ENCODE assay signal across 8 cellular contexts in the genomic region with DNA sequence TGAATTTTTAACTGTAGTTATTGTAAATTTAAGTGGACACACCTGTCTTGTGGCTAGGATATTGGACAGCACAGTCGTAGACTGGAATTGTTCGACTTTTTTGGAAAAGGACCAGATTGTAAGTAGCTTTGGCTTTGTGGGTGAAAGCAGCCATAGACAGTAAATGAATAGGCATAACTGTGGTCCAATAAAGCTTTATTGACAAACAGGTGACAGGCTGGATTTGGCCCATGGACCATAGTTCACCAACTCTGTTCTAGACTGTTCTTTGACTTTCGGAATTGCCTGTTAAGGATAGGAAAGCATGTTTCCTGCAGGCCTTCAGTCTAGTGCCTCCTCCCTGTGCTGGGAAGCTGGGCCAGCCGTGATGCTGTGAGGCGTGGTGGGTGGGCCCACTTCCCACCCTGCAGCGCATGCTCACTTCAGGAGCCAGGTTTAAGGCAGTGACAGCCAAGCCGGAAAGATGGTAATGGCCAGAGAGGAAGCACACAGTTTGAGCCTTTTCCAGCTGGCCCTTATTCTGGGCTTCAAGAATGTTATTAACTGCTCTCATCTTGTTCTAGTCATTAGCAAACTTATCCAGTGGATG. TPM values are rescaled to one million over a fixed set of nuclear protein-coding genes. Genes with fewer than 3 reads are reported as not detected.
DNase-seq lines count a peak whose midpoint lies in the region; ATAC-seq, FAIRE-seq and TF ChIP-seq lines count a peak whose summit lies in the region.

No MANE protein-coding gene starts in this region.

- H3K9ac ChIP-seq in KMS-11, result no peak overlapping the region

- H3K4me1 Mint-ChIP-seq in activated T-helper 17 cell treated with anti-CD3 and anti-CD28 coated beads, Interleukin-2, amount 50 U/mL, for 72 hours, result peaks cover 51% of the 10 kb centered on the region
- H3K4me1 Mint-ChIP-seq in stimulated activated effector memory CD8-positive, alpha-beta T cell treated with anti-CD3 and anti-CD28 coated beads, Interleukin-12 subunit alpha, Interleukin-12 subunit beta, amount 100 ng/mL, for 72 hours, result peaks cover 75% of the 10 kb centered on the region

- H3K79me2 ChIP-seq in KMS-11 (ENCODE audit: insufficient read depth, low read depth), result peaks cover 79% of the 10 kb centered on the region

- ATAC-seq in activated T-helper 17 cell treated with anti-CD3 and anti-CD28 coated beads, Interleukin-2, amount 50 U/mL, for 72 hours (replicated peaks), result no peak
- no peak for ATAC-seq in stimulated activated effector memory CD8-positive, alpha-beta T cell treated with anti-CD3 and anti-CD28 coated beads, Interleukin-12 subunit alpha, Interleukin-12 subunit beta, amount 100 ng/mL, for 72 hours
- ATAC-seq in pancreas, result no peak
- no peak for ATAC-seq in GM19351 (IDR thresholded peaks at IDR 0.05; ENCODE audit: unreplicated experiment)
- no peak for ATAC-seq in GM19455 (IDR thresholded peaks at IDR 0.05; ENCODE audit: unreplicated experiment)

- intact Hi-C loops in pancreas (cut with DNase I), result loop anchor here in 1 of 3 donors (10.0 kb wide), 1 partner anchor 52 kb away; no protein-coding TSS in a partner anchor

- 0 out of 2 replicates have a peak, but pooled peaks cover 4% of the 10 kb centered on the region for H4K20me1 ChIP-seq in KMS-11 (ENCODE audit: insufficient read depth)

- no peaks in the 10 kb centered on the region for H3K27me3 Mint-ChIP-seq in activated T-helper 17 cell treated with anti-CD3 and anti-CD28 coated beads, Interleukin-2, amount 50 U/mL, for 72 hours

- TF ChIP-seq CTCF in KMS-11 (conservative IDR thresholded peaks at IDR 0.05; ENCODE audit: low read depth, low read length) (no peak), right atrium auricular region (IDR thresholded peaks at IDR 0.05) (no peak), pancreas (IDR thresholded peaks at IDR 0.05) (no peak)

- peak overlapping the region; percentile 95 for H3K27ac Mint-ChIP-seq in activated T-helper 17 cell treated with anti-CD3 and anti-CD28 coated beads, Interleukin-2, amount 50 U/mL, for 72 hours
- peak overlapping the region; percentile 99 for H3K27ac Mint-ChIP-seq in stimulated activated effector memory CD8-positive, alpha-beta T cell treated with anti-CD3 and anti-CD28 coated beads, Interleukin-12 subunit alpha, Interleukin-12 subunit beta, amount 100 ng/mL, for 72 hours

- no peak overlapping the region for H3K4me3 ChIP-seq in KMS-11 (IDR thresholded peaks at IDR 0.05; ENCODE audit: insufficient read depth, low read depth, low read length)
- no peak overlapping the region for H3K4me3 ChIP-seq in right atrium auricular region
- H3K4me3 ChIP-seq in pancreas, result no peak overlapping the region

- peak overlapping the region; percentile 98 for H3K4me3 Mint-ChIP-seq in activated T-helper 17 cell treated with anti-CD3 and anti-CD28 coated beads, Interleukin-2, amount 50 U/mL, for 72 hours
- peak overlapping the region; percentile 73 for H3K4me3 Mint-ChIP-seq in stimulated activated effector memory CD8-positive, alpha-beta T cell treated with anti-CD3 and anti-CD28 coated beads, Interleukin-12 subunit alpha, Interleukin-12 subunit beta, amount 100 ng/mL, for 72 hours

- peak overlapping the region; percentile 99; the same call in 1 of the 2 replicates for H3K4me2 ChIP-seq in KMS-11

- WGBS in pancreas, 2 donors, result 78 to 83% methylated on average over 7 of the region's 7 CpGs

- H3K36me3 ChIP-seq in KMS-11 (ENCODE audit: insufficient read depth) (no peaks in the 10 kb centered on the region), right atrium auricular region (no peaks in the 10 kb centered on the region), pancreas (no peaks in the 10 kb centered on the region)

- peak; percentile 69 for DNase-seq in right atrium auricular region (ENCODE audit: low spot score)
- no peak for DNase-seq in stimulated activated effector memory CD8-positive, alpha-beta T cell treated with anti-CD3 and anti-CD28 coated beads, Interleukin-12 subunit alpha, Interleukin-12 subunit beta, amount 100 ng/mL, for 72 hours (ENCODE audit: low spot score in 2 of 2)
- no peak for DNase-seq in DMS153 (lab: John Stamatoyannopoulos, UW)
- no peak for DNase-seq in pancreas

- no peak for FAIRE-seq in pancreas (lab: Jason Lieb, UNC)

- no peak overlapping the region for H2AFZ ChIP-seq in KMS-11 (ENCODE audit: low read depth)

- H3K36me3 Mint-ChIP-seq in activated T-helper 17 cell treated with anti-CD3 and anti-CD28 coated beads, Interleukin-2, amount 50 U/mL, for 72 hours (ENCODE audit: low read depth), result peaks cover 76% of the 10 kb centered on the region
- peaks cover 72% of the 10 kb centered on the region for H3K36me3 Mint-ChIP-seq in stimulated activated effector memory CD8-positive, alpha-beta T cell treated with anti-CD3 and anti-CD28 coated beads, Interleukin-12 subunit alpha, Interleukin-12 subunit beta, amount 100 ng/mL, for 72 hours

- H3K27me3 ChIP-seq in KMS-11 (ENCODE audit: insufficient read depth, low read depth) (no peaks in the 10 kb centered on the region), right atrium auricular region (no peaks in the 10 kb centered on the region), pancreas (no peaks in the 10 kb centered on the region)

- H3K9me3 Mint-ChIP-seq in activated T-helper 17 cell treated with anti-CD3 and anti-CD28 coated beads, Interleukin-2, amount 50 U/mL, for 72 hours, result no peaks in the 10 kb centered on the region
- H3K9me3 Mint-ChIP-seq in stimulated activated effector memory CD8-positive, alpha-beta T cell treated with anti-CD3 and anti-CD28 coated beads, Interleukin-12 subunit alpha, Interleukin-12 subunit beta, amount 100 ng/mL, for 72 hours, result no peaks in the 10 kb centered on the region

- H3K27ac ChIP-seq in KMS-11, result no peak overlapping the region; the same call in 1 of the 2 replicates
- H3K27ac ChIP-seq in right atrium auricular region, result peak overlapping the region; percentile 67 to 75
- H3K27ac ChIP-seq in pancreas, result peak overlapping the region in 2 of 4 donors; percentile 28 to 46

- H3K9me3 ChIP-seq in right atrium auricular region, result no peaks in the 10 kb centered on the region
- H3K9me3 ChIP-seq in pancreas, result no peaks in the 10 kb centered on the region

- peaks cover 53% of the 10 kb centered on the region for H3K4me1 ChIP-seq in KMS-11 (ENCODE audit: low read depth, poor library complexity, severe bottlenecking)
- peaks cover 0 to 60% of the 10 kb centered on the region in 2 donors for H3K4me1 ChIP-seq in right atrium auricular region
- peaks cover 8 to 55% (median 54%) of the 10 kb centered on the region in 3 donors for H3K4me1 ChIP-seq in pancreas

RNA-seq across cellular contexts. Expression of a gene that starts 51.8 kb away (rescaled TPM):
- 100 to 1,000 TPM; 232 to 283 TPM for total RNA-seq in activated T-helper 17 cell treated with anti-CD3 and anti-CD28 coated beads, Interleukin-2, amount 50 U/mL, for 72 hours
- total RNA-seq in right atrium auricular region, result 10 to 100 TPM; 82.2 to 82.9 TPM
- 10 to 100 TPM; 49.8 to 76.1 (median 62.6) TPM for total RNA-seq in pancreas
- polyA plus RNA-seq in pancreas, result 10 to 100 TPM; 41.6 to 47.5 TPM
